In genomic region chr11:33773399-33774355, GRCh38 we compare ENCODE assay signal across 8 cellular contexts. TPM values are rescaled to one million over a fixed set of nuclear protein-coding genes. Genes with fewer than 3 reads are reported as not detected.
A peak's percentile ranks its signal among the peaks of the same experiment; 100 is the strongest.
DNase-seq lines count a peak whose midpoint lies in the region; ATAC-seq and TF ChIP-seq lines count a peak whose summit lies in the region.

No MANE protein-coding gene starts in this region.

- DNase-seq in COLO829 (ENCODE audit: low spot score), result peak; percentile 16
- DNase-seq in HL-60 (ENCODE audit: low read depth in 1 of 2, low spot score in 1 of 2), result peak in 1 of 2 experiments; percentile 37
- no peak for DNase-seq in coronary artery (ENCODE audit: low spot score)
- peak in 1 of 2 donors; percentile 89 for DNase-seq in lower leg skin (ENCODE audit: low spot score in 2 of 2)
- DNase-seq in Kasumi-1 (lab: John Stamatoyannopoulos, UW), result no peak

- H3K27ac Mint-ChIP-seq in stimulated activated memory B cell treated with anti-CD40 and anti-IgM and Interleukin-4, amounts not matched to agents 10 μg/mL and 1 μg/mL and 100 μg/mL, for 72 hours, result peak overlapping the region; percentile 82

- peak; percentile 24 for ATAC-seq in GM19467 (IDR thresholded peaks at IDR 0.05; ENCODE audit: unreplicated experiment)
- ATAC-seq in stimulated activated memory B cell treated with anti-CD40 and anti-IgM and Interleukin-4, amounts not matched to agents 10 μg/mL and 1 μg/mL and 100 μg/mL, for 72 hours, result peak; percentile 83

- peaks cover 14% of the 10 kb centered on the region for H3K36me3 Mint-ChIP-seq in stimulated activated memory B cell treated with anti-CD40 and anti-IgM and Interleukin-4, amounts not matched to agents 10 μg/mL and 1 μg/mL and 100 μg/mL, for 72 hours

- H3K27me3 Mint-ChIP-seq in stimulated activated memory B cell treated with anti-CD40 and anti-IgM and Interleukin-4, amounts not matched to agents 10 μg/mL and 1 μg/mL and 100 μg/mL, for 72 hours, result peaks cover 15% of the 10 kb centered on the region

- H3K4me1 Mint-ChIP-seq in stimulated activated memory B cell treated with anti-CD40 and anti-IgM and Interleukin-4, amounts not matched to agents 10 μg/mL and 1 μg/mL and 100 μg/mL, for 72 hours, result peaks cover 50% of the 10 kb centered on the region

- intact Hi-C loops in lower leg skin (cut with DNase I; ENCODE audit: low total_unique reads), result no loop called here

- 4% methylated on average over 45 to 52 of the region's 53 CpGs for WGBS in lower leg skin, 2 donors

- peaks cover 14% of the 10 kb centered on the region for H3K27me3 ChIP-seq in HL-60 (ENCODE audit: insufficient read depth, poor library complexity, severe bottlenecking)

- peak overlapping the region; percentile 99 for H3K4me3 Mint-ChIP-seq in stimulated activated memory B cell treated with anti-CD40 and anti-IgM and Interleukin-4, amounts not matched to agents 10 μg/mL and 1 μg/mL and 100 μg/mL, for 72 hours

- H3K27ac ChIP-seq in HL-60 (replicated peaks), result peak overlapping the region; percentile 61
- peak overlapping the region; percentile 78 to 84 for H3K27ac ChIP-seq in coronary artery

- peak overlapping the region; percentile 99 for H3K4me3 ChIP-seq in HL-60 (replicated peaks; ENCODE audit: insufficient read depth, low read length)
- peak overlapping the region; percentile 88 for H3K4me3 ChIP-seq in WI38 (ENCODE audit: low read depth, low read length)
- H3K4me3 ChIP-seq in coronary artery, result peak overlapping the region; percentile 90
- peak overlapping the region; percentile 92 for H3K4me3 ChIP-seq in lower leg skin (ENCODE audit: low read depth, poor library complexity, severe bottlenecking)

- no peak for TF ChIP-seq POLR2A in lower leg skin (IDR thresholded peaks at IDR 0.05)

- TF ChIP-seq CTCF in HL-60 (IDR thresholded peaks at IDR 0.05; ENCODE audit: insufficient read depth, low read length) (no peak), WI38 (IDR thresholded peaks at IDR 0.05; ENCODE audit: low read depth, low read length) (no peak), coronary artery (IDR thresholded peaks at IDR 0.05) (no peak), lower leg skin (IDR thresholded peaks at IDR 0.05) (no peak)

- no peaks in the 10 kb centered on the region for H3K9me3 Mint-ChIP-seq in stimulated activated memory B cell treated with anti-CD40 and anti-IgM and Interleukin-4, amounts not matched to agents 10 μg/mL and 1 μg/mL and 100 μg/mL, for 72 hours

RNA-seq across cellular contexts. Expression of gene FBXO3, which starts 0.6 kb away (rescaled TPM):
- total RNA-seq in lower leg skin, result 10 to 100 TPM; 36.5 to 52.3 (median 48.0) TPM

RNA-seq across cellular contexts. Expression of gene CD59, which starts 37.5 kb away (rescaled TPM):
- total RNA-seq in lower leg skin, result 100 to 1,000 TPM; 222 to 444 (median 324) TPM
